33 cellular contexts compared by ENCODE assay signal in genomic region chr18:6877288-6877687, GRCh38.
"Had no signal": no experiment of that assay in that cellular context is flagged by ENCODE, and none has a peak within 500 bp of the region (broad histone marks: within the 10 kb centered on the region; RNA-seq: fewer than 3 reads in every experiment).

No MANE protein-coding gene starts in this region.

- H3K4me1 Mint-ChIP-seq: activated B cell treated with CpG ODN at 0.5 μM for 24 hours; activated CD4-positive, alpha-beta memory T cell treated with anti-CD3 and anti-CD28 coated beads, Interleukin-2, amount 10 ng/mL, durations not matched to agents 7 days and 5 days; activated CD8-positive, alpha-beta memory T cell treated with anti-CD3 and anti-CD28 coated beads, Interleukin-2, amount 10 ng/mL, durations not matched to agents 7 days and 5 days; IgD-negative memory B cell had no signal

- H3K27ac ChIP-seq: adrenal gland, body of pancreas, breast epithelium, PC-9, RWPE1, VCaP had no signal

- H3K27ac Mint-ChIP-seq: activated B cell treated with CpG ODN at 0.5 μM for 24 hours; activated CD4-positive, alpha-beta memory T cell treated with anti-CD3 and anti-CD28 coated beads, Interleukin-2, amount 10 ng/mL, durations not matched to agents 7 days and 5 days; activated CD8-positive, alpha-beta memory T cell treated with anti-CD3 and anti-CD28 coated beads, Interleukin-2, amount 10 ng/mL, durations not matched to agents 7 days and 5 days; activated naive CD4-positive, alpha-beta T cell treated with anti-CD3 and anti-CD28 coated beads for 36 hours; activated naive CD4-positive, alpha-beta T cell treated with anti-CD3 and anti-CD28 coated beads, Interleukin-2, amount 50 U/mL, for 72 hours; activated T-helper 2 cell treated with anti-CD3 and anti-CD28 coated beads, Interferon-gamma antibody, Interleukin-2, Interleukin-4, amounts not matched to agents 10 μg/mL and 5 μg/mL and 100 μg/mL, durations not matched to agents 14 hours and 24 hours and 36 hours; IgD-negative memory B cell had no signal

- H3K27me3 ChIP-seq: adrenal gland, body of pancreas, breast epithelium had no signal

- H3K9me3 Mint-ChIP-seq: activated B cell treated with CpG ODN at 0.5 μM for 24 hours; activated naive CD4-positive, alpha-beta T cell treated with anti-CD3 and anti-CD28 coated beads for 36 hours; activated T-helper 2 cell treated with anti-CD3 and anti-CD28 coated beads, Interferon-gamma antibody, Interleukin-2, Interleukin-4, amounts not matched to agents 10 μg/mL and 5 μg/mL and 100 μg/mL, durations not matched to agents 14 hours and 24 hours and 36 hours had no signal

- H3K4me1 ChIP-seq: body of pancreas, breast epithelium had no signal

- DNase-seq: activated B cell treated with CpG ODN at 0.5 μM for 24 hours; activated CD4-positive, alpha-beta memory T cell treated with anti-CD3 and anti-CD28 coated beads, Interleukin-2, amount 10 ng/mL, durations not matched to agents 7 days and 5 days; activated CD4-positive, alpha-beta T cell treated with anti-CD3 and anti-CD28 coated beads for 48 hours; activated CD4-positive, CD25-positive, alpha-beta regulatory T cell treated with anti-CD3 and anti-CD28 coated beads, Interleukin-2, amount 50 U/mL, for 72 hours; activated CD8-positive, alpha-beta memory T cell treated with anti-CD3 and anti-CD28 coated beads for 24 hours; activated CD8-positive, alpha-beta memory T cell treated with anti-CD3 and anti-CD28 coated beads, Interleukin-2, amount 10 ng/mL, durations not matched to agents 7 days and 5 days; activated gamma-delta T cell; activated naive CD4-positive, alpha-beta T cell treated with anti-CD3 and anti-CD28 coated beads for 36 hours; activated T-cell treated with anti-CD3 and anti-CD28 coated beads, Interleukin-2, amount 50 U/mL, for 1 hour; adrenal gland; body of pancreas; Karpas-422; KBM-7; NCI-H1048; NCI-H1105 treated with DMSO at 0.1 percent for 48 hours; NCI-H1436 treated with DMSO at 0.1 percent for 48 hours; NCI-H1694 treated with DMSO at 0.1 percent for 48 hours; NCI-H2029; NCI-H345; NCI-H524 treated with DMSO at 0.1 percent for 48 hours; PC-9; SIG-M5; SW 1271; T-helper 1 cell; T-helper 2 cell; T-helper 9 cell had no signal

- H3K9me3 ChIP-seq: adrenal gland, body of pancreas, breast epithelium had no signal

- H3K4me3 Mint-ChIP-seq: activated B cell treated with CpG ODN at 0.5 μM for 24 hours; activated CD4-positive, alpha-beta memory T cell treated with anti-CD3 and anti-CD28 coated beads, Interleukin-2, amount 10 ng/mL, durations not matched to agents 7 days and 5 days; activated CD8-positive, alpha-beta memory T cell treated with anti-CD3 and anti-CD28 coated beads, Interleukin-2, amount 10 ng/mL, durations not matched to agents 7 days and 5 days; activated naive CD4-positive, alpha-beta T cell treated with anti-CD3 and anti-CD28 coated beads for 36 hours; IgD-negative memory B cell had no signal

- H3K36me3 ChIP-seq: adrenal gland, breast epithelium had no signal

- H3K36me3 Mint-ChIP-seq: activated CD8-positive, alpha-beta memory T cell treated with anti-CD3 and anti-CD28 coated beads, Interleukin-2, amount 10 ng/mL, durations not matched to agents 7 days and 5 days; activated naive CD4-positive, alpha-beta T cell treated with anti-CD3 and anti-CD28 coated beads, Interleukin-2, amount 50 U/mL, for 72 hours; IgD-negative memory B cell had no signal

- H2AFZ ChIP-seq: PC-9 had no signal

- H3K4me2 ChIP-seq: PC-9 had no signal

- H3K4me3 ChIP-seq: adrenal gland, body of pancreas, breast epithelium, PC-9 had no signal

- H3K27me3 Mint-ChIP-seq: activated B cell treated with CpG ODN at 0.5 μM for 24 hours; activated CD4-positive, alpha-beta memory T cell treated with anti-CD3 and anti-CD28 coated beads, Interleukin-2, amount 10 ng/mL, durations not matched to agents 7 days and 5 days; activated CD8-positive, alpha-beta memory T cell treated with anti-CD3 and anti-CD28 coated beads, Interleukin-2, amount 10 ng/mL, durations not matched to agents 7 days and 5 days; IgD-negative memory B cell had no signal

- ATAC-seq: activated CD8-positive, alpha-beta memory T cell treated with anti-CD3 and anti-CD28 coated beads, Interleukin-2, amount 10 ng/mL, durations not matched to agents 7 days and 5 days; activated naive CD4-positive, alpha-beta T cell treated with anti-CD3 and anti-CD28 coated beads, Interleukin-2, amount 50 U/mL, for 72 hours; body of pancreas; Right ventricle myocardium inferior had no signal
